In the genomic region with DNA sequence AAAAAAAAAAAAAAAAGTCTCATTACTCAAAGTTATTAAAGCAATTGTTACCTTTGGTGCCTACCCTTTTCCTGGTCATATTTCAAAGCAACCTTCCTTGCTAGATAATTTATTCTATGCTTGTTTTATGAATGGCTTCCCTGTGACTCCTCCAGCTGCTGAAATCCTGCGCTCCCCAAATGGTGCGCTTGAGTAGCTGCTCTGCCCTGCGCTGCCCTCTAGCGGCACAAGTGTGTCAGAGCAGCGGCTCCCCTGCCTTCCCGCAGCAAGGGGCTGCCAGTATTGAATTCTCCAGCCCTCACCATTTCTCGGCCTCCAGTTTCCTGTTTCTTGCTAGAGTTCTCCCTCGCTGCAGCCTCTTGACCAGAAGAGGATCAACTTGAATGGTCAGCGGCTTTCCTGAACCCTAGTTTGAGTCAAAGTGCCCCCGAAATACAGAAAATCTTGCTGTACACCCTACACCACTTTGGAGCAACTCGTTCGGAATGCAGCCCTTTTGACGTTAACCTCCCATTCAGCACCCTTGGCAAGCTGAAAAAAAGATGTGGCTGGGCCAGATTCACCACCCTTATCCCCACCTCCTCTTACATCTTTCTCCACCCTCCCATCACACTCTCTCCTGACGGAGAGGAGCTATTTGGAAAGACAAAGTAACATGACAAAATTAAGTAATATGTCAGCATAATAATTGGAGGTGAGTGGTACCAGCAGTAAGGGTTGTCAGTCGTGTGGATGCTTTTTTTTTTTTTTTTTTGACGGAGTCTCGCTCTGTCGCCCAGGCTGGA, we compare ENCODE assay signal across 1 cellular context.
TF ChIP-seq lines count a peak whose summit lies in the region.

No MANE protein-coding gene starts in this region.

TF ChIP-seq in GM12878, 131 proteins besides CTCF, POLR2A, EP300 and RAD21 (continued from another document):
- TF ChIP-seq, protein P1, sequence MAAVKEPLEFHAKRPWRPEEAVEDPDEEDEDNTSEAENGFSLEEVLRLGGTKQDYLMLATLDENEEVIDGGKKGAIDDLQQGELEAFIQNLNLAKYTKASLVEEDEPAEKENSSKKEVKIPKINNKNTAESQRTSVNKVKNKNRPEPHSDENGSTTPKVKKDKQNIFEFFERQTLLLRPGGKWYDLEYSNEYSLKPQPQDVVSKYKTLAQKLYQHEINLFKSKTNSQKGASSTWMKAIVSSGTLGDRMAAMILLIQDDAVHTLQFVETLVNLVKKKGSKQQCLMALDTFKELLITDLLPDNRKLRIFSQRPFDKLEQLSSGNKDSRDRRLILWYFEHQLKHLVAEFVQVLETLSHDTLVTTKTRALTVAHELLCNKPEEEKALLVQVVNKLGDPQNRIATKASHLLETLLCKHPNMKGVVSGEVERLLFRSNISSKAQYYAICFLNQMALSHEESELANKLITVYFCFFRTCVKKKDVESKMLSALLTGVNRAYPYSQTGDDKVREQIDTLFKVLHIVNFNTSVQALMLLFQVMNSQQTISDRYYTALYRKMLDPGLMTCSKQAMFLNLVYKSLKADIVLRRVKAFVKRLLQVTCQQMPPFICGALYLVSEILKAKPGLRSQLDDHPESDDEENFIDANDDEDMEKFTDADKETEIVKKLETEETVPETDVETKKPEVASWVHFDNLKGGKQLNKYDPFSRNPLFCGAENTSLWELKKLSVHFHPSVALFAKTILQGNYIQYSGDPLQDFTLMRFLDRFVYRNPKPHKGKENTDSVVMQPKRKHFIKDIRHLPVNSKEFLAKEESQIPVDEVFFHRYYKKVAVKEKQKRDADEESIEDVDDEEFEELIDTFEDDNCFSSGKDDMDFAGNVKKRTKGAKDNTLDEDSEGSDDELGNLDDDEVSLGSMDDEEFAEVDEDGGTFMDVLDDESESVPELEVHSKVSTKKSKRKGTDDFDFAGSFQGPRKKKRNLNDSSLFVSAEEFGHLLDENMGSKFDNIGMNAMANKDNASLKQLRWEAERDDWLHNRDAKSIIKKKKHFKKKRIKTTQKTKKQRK (IDR thresholded peaks at IDR 0.05; ENCODE audit: low read depth, low read length), result no peak
- TF ChIP-seq ASH2L (IDR thresholded peaks at IDR 0.05; ENCODE audit: borderline replicate concordance, low read depth) (no peak), TCF12 (IDR thresholded peaks at IDR 0.05; ENCODE audit: low read depth, low read length) (0 out of 2 replicates have a peak, but pooled peaks have one; percentile 18), CHD2 (IDR thresholded peaks at IDR 0.05; ENCODE audit: borderline replicate concordance, low read depth, low read length) (no peak), POU2F2 (IDR thresholded peaks at IDR 0.05; ENCODE audit: borderline replicate concordance, low read depth, low read length) (no peak), WRNIP1 (IDR thresholded peaks at IDR 0.05; ENCODE audit: borderline replicate concordance, low read depth, low read length) (no peak), SMC3 (IDR thresholded peaks at IDR 0.05; ENCODE audit: borderline replicate concordance, low read length) (peak; percentile 64; the same call in 1 of the 2 replicates), CHD1 (IDR thresholded peaks at IDR 0.05; ENCODE audit: low read depth, low read length) (no peak), KAT2A (conservative IDR thresholded peaks at IDR 0.05; ENCODE audit: control insufficient read depth, low read depth, low read length) (no peak)
- TF ChIP-seq, protein P2, sequence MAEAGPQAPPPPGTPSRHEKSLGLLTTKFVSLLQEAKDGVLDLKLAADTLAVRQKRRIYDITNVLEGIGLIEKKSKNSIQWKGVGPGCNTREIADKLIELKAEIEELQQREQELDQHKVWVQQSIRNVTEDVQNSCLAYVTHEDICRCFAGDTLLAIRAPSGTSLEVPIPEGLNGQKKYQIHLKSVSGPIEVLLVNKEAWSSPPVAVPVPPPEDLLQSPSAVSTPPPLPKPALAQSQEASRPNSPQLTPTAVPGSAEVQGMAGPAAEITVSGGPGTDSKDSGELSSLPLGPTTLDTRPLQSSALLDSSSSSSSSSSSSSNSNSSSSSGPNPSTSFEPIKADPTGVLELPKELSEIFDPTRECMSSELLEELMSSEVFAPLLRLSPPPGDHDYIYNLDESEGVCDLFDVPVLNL (IDR thresholded peaks at IDR 0.05; ENCODE audit: low read depth, low read length), result no peak
